In genomic region chr1:169676001-169676400, GRCh38 we compare ENCODE assay signal across 14 cellular contexts. TPM values are rescaled to one million over a fixed set of nuclear protein-coding genes. Genes with fewer than 3 reads are reported as not detected.
DNase-seq lines count a peak whose midpoint lies in the region; ATAC-seq and TF ChIP-seq lines count a peak whose summit lies in the region.
"Had no signal": no experiment of that assay in that cellular context is flagged by ENCODE, and none has a peak within 500 bp of the region (broad histone marks: within the 10 kb centered on the region; RNA-seq: fewer than 3 reads in every experiment).

No MANE protein-coding gene starts in this region.

- no peak overlapping the region for H3K27ac ChIP-seq in brain microvascular endothelial cell
- H3K27ac ChIP-seq in neural progenitor cell: no peak overlapping the region
- H3K27ac ChIP-seq: left ventricle myocardium inferior had no signal

- peaks cover 3% of the 10 kb centered on the region for H3K27me3 ChIP-seq in brain microvascular endothelial cell (replicated peaks)
- H3K27me3 ChIP-seq in neural progenitor cell: peaks cover 28% of the 10 kb centered on the region

- BruUV-seq in Calu3 (replicated peaks; lab: Mats Ljungman, UMichigan): no TSS peak

- no peak for ATAC-seq in natural killer cell treated with Interleukin-12 subunit alpha and Interleukin-12 subunit beta and Interleukin-15 and Interleukin-18, amount 100 ng/mL, for 72 hours
- no peak for ATAC-seq in GM18870 (IDR thresholded peaks at IDR 0.05; ENCODE audit: unreplicated experiment)
- ATAC-seq: sciatic nerve had no signal

- CTCF ChIA-PET in Calu3 (lab: Charles Lee): interaction anchor here (0.6 to 1.3 kb wide), 4 partner anchors 20 to 126 kb away, joined by 3 to 4 read pairs (median 4); partner anchors contain the start of gene METTL18

- no peaks in the 10 kb centered on the region for H3K9me3 ChIP-seq in neural progenitor cell (ENCODE audit: low read depth)

- H3K4me1 ChIP-seq in neural progenitor cell: no peaks in the 10 kb centered on the region
- H3K4me1 ChIP-seq: left ventricle myocardium inferior had no signal

- H3K4me2 ChIP-seq in neural progenitor cell: no peak overlapping the region

- H3K4me3 Mint-ChIP-seq in Calu3 (ENCODE audit: low read depth, unreplicated experiment): peak overlapping the region; percentile 3
- no peak overlapping the region for H3K4me3 Mint-ChIP-seq in natural killer cell treated with Interleukin-12 subunit alpha and Interleukin-12 subunit beta and Interleukin-15 and Interleukin-18, amount 100 ng/mL, for 72 hours
- H3K4me3 Mint-ChIP-seq in neural progenitor cell: no peak overlapping the region

- H3K9ac ChIP-seq in neural progenitor cell: no peak overlapping the region

- H3K27ac Mint-ChIP-seq in Calu3 (ENCODE audit: unreplicated experiment) (peak overlapping the region; percentile 84), neural progenitor cell (no peak overlapping the region)
- H3K27ac Mint-ChIP-seq in natural killer cell treated with Interleukin-12 subunit alpha and Interleukin-12 subunit beta and Interleukin-15 and Interleukin-18, amount 100 ng/mL, for 72 hours: peak overlapping the region; percentile 21 to 72

- peaks cover 39% of the 10 kb centered on the region for H3K4me1 Mint-ChIP-seq in Calu3 (ENCODE audit: low read depth, unreplicated experiment)
- H3K4me1 Mint-ChIP-seq in natural killer cell treated with Interleukin-12 subunit alpha and Interleukin-12 subunit beta and Interleukin-15 and Interleukin-18, amount 100 ng/mL, for 72 hours (ENCODE audit: low read depth in 2 of 2): peaks cover 31 to 32% of the 10 kb centered on the region in 2 donors
- H3K4me1 Mint-ChIP-seq in neural progenitor cell: peaks cover 9% of the 10 kb centered on the region

- H4K20me1 ChIP-seq in neural progenitor cell (ENCODE audit: low read depth): no peaks in the 10 kb centered on the region

- H3K27me3 Mint-ChIP-seq in Calu3 (ENCODE audit: unreplicated experiment): no peaks in the 10 kb centered on the region
- H3K27me3 Mint-ChIP-seq in natural killer cell treated with Interleukin-12 subunit alpha and Interleukin-12 subunit beta and Interleukin-15 and Interleukin-18, amount 100 ng/mL, for 72 hours: no peaks in the 10 kb centered on the region
- H3K27me3 Mint-ChIP-seq in neural progenitor cell (ENCODE audit: insufficient read depth, low read depth): no peaks in the 10 kb centered on the region

- H2AFZ ChIP-seq in neural progenitor cell (replicated peaks): no peak overlapping the region

- no peak for TF ChIP-seq CTCF in Calu3 (IDR thresholded peaks at IDR 0.05; ENCODE audit: unreplicated experiment)
- TF ChIP-seq CTCF in brain microvascular endothelial cell (IDR thresholded peaks at IDR 0.05; ENCODE audit: low read depth, low read length, missing control alignments): no peak
- no peak for TF ChIP-seq CTCF in neural progenitor cell (IDR thresholded peaks at IDR 0.05)

- intact Hi-C loops in Calu3 (cut with micrococcal nuclease; ENCODE audit: unreplicated experiment): no loop called here

- in situ Hi-C loops in brain microvascular endothelial cell (cut with HindIII; ENCODE audit: low pct_ligation_motif_present, low sequenced_read_pairs): no loop called here

- DNase-seq in Calu3: peak; percentile 61
- DNase-seq in LHCN-M2 (ENCODE audit: low read depth): peak; percentile 11
- peak; percentile 86 for DNase-seq in brain microvascular endothelial cell
- no peak for DNase-seq in natural killer cell treated with Interleukin-12 subunit alpha and Interleukin-12 subunit beta and Interleukin-15 and Interleukin-18, amount 100 ng/mL, for 72 hours (ENCODE audit: low spot score)
- DNase-seq in RPMI8226: no peak
- no peak for DNase-seq in glomerular visceral epithelial cell (ENCODE audit: extremely low spot score)
- no peak for DNase-seq in neural progenitor cell (ENCODE audit: low spot score)
- DNase-seq: caudate nucleus, foreskin melanocyte, left ventricle myocardium inferior, NCI-H526 had no signal

- H3K4me3 ChIP-seq in brain microvascular endothelial cell (ENCODE audit: low read depth, low read length): no peak overlapping the region
- no peak overlapping the region for H3K4me3 ChIP-seq in neural progenitor cell
- H3K4me3 ChIP-seq: left ventricle myocardium inferior had no signal

- H3F3A ChIP-seq in neural progenitor cell (ENCODE audit: low read depth): no peaks in the 10 kb centered on the region

- peaks cover 3% of the 10 kb centered on the region for H3K9me3 Mint-ChIP-seq in Calu3 (ENCODE audit: low read depth, unreplicated experiment)
- H3K9me3 Mint-ChIP-seq in natural killer cell treated with Interleukin-12 subunit alpha and Interleukin-12 subunit beta and Interleukin-15 and Interleukin-18, amount 100 ng/mL, for 72 hours: peaks cover 4% of the 10 kb centered on the region
- no peaks in the 10 kb centered on the region for H3K9me3 Mint-ChIP-seq in neural progenitor cell

- no peaks in the 10 kb centered on the region for H3K79me2 ChIP-seq in neural progenitor cell (ENCODE audit: low read depth)

- H3K36me3 ChIP-seq in brain microvascular endothelial cell (replicated peaks) (no peaks in the 10 kb centered on the region), neural progenitor cell (no peaks in the 10 kb centered on the region)
- H3K36me3 ChIP-seq: left ventricle myocardium inferior had no signal

- H3K36me3 Mint-ChIP-seq in Calu3 (ENCODE audit: insufficient read depth, unreplicated experiment): peaks cover 16% of the 10 kb centered on the region
- peaks cover 6% of the 10 kb centered on the region for H3K36me3 Mint-ChIP-seq in natural killer cell treated with Interleukin-12 subunit alpha and Interleukin-12 subunit beta and Interleukin-15 and Interleukin-18, amount 100 ng/mL, for 72 hours
- no peaks in the 10 kb centered on the region for H3K36me3 Mint-ChIP-seq in neural progenitor cell

RNA-seq across cellular contexts. Expression of gene SELL, which starts 35.4 kb away (rescaled TPM):
- 6.2 and 12.1 TPM in 2 replicates for total RNA-seq in Calu3 (2022)
- not detected in 2 replicates for total RNA-seq in LHCN-M2 (2014; rRNA removed)
- not detected for polyA plus RNA-seq in LHCN-M2 (2012)
- 10 to 100 TPM; 29.5 to 66.8 TPM for total RNA-seq in natural killer cell treated with Interleukin-12 subunit alpha and Interleukin-12 subunit beta and Interleukin-15 and Interleukin-18, amount 100 ng/mL, for 72 hours
- total RNA-seq in neural progenitor cell (ENCODE audit: low replicate concordance): not detected in 2 replicates

RNA-seq across cellular contexts. Expression of gene SELP, which starts 46.1 kb away (rescaled TPM):
- total RNA-seq in Calu3 (2022) (0.47 TPM in 1 of 2 replicates, not detected in the other), LHCN-M2 (2014; rRNA removed) (not detected in 2 replicates), neural progenitor cell (ENCODE audit: low replicate concordance) (not detected in 2 replicates)
- polyA plus RNA-seq in LHCN-M2 (2012): not detected
- not detected for total RNA-seq in natural killer cell treated with Interleukin-12 subunit alpha and Interleukin-12 subunit beta and Interleukin-15 and Interleukin-18, amount 100 ng/mL, for 72 hours

RNA-seq across cellular contexts. Expression of gene SELE, which starts 57.9 kb away (rescaled TPM):
- total RNA-seq in Calu3 (2022) (not detected in 2 replicates), LHCN-M2 (2014; rRNA removed) (not detected in 2 replicates), neural progenitor cell (ENCODE audit: low replicate concordance) (not detected in 2 replicates)
- not detected for polyA plus RNA-seq in LHCN-M2 (2012)
- total RNA-seq in natural killer cell treated with Interleukin-12 subunit alpha and Interleukin-12 subunit beta and Interleukin-15 and Interleukin-18, amount 100 ng/mL, for 72 hours: not detected
- total RNA-seq: T-helper 1 cell treated with Interleukin-12 subunit alpha and Interleukin-12 subunit beta and Interleukin-4 antibody, amounts not matched to agents 30 ng/mL and 1 ng/mL, for 36 hours had no signal

Comparison
In these comparisons a context has a peak if more than half of its experiments do, and no peak if none do; other contexts are left out.
1. DNase-seq: peak in Calu3 (single experiment), LHCN-M2 (single experiment) and brain microvascular endothelial cell (single experiment); none in natural killer cell treated with Interleukin-12 subunit alpha and Interleukin-12 subunit beta and Interleukin-15 and Interleukin-18, amount 100 ng/mL, for 72 hours (single experiment), RPMI8226 (single experiment), glomerular visceral epithelial cell (single experiment) and neural progenitor cell (single experiment).